13 cellular contexts compared by ENCODE assay signal in the genomic region with DNA sequence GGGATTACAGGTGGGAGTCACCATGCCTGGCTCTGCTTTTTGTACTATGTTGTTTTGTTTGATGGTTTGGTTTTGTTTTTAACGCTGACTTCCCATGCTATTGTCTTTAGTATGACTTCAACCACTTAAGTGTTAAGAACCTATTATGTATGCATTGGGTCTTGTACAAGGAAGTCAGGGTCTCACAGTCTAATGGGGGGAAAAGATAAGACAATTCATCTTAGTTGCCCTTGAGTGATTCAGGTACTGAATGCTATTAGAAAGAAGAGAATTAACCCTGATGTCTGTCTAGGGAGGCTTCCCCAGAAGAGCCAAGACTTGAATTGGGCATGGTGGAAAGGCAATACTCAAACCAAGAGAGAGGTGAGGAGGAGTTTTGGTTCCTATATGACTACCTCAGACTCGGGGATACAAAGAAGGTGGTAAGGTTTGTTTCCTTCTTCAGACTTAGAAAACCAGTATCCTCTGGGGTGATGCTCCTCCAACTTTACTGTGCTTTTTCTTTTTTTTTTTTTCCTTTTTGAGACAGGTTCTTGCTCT.
A peak's percentile ranks its signal among the peaks of the same experiment; 100 is the strongest.
DNase-seq lines count a peak whose midpoint lies in the region; ATAC-seq lines count a peak whose summit lies in the region.
"Had no signal": no experiment of that assay in that cellular context is flagged by ENCODE, and none has a peak within 500 bp of the region (broad histone marks: within the 10 kb centered on the region; RNA-seq: fewer than 3 reads in every experiment).

No MANE protein-coding gene starts in this region.

- H3K27ac ChIP-seq in BLaER1 treated with 17β-estradiol and CSF1 and Interleukin-3, amounts not matched to agents 10 nM and 100 nM, result no peak overlapping the region

- peaks cover 22% of the 10 kb centered on the region for H3K36me3 Mint-ChIP-seq in T-helper 1 cell treated with Interleukin-12 subunit alpha and Interleukin-12 subunit beta and Interleukin-4 antibody, amounts not matched to agents 30 μg/mL and 1 μg/mL, for 36 hours (ENCODE audit: low read depth)

- H3K4me2 ChIP-seq in BLaER1 treated with 17β-estradiol and CSF1 and Interleukin-3, amounts not matched to agents 10 nM and 100 nM, result peak overlapping the region in 8 of 11 experiments; percentile 80 to 94 (median 90); a peak in 15 of 22 replicates

- H3K4me1 ChIP-seq in BLaER1 treated with 17β-estradiol and CSF1 and Interleukin-3, amounts not matched to agents 10 nM and 100 nM, result peaks cover 60 to 73% (median 67%) of the 10 kb centered on the region in 10 experiments

- peaks cover 0 to 13% (median 11%) of the 10 kb centered on the region in 11 experiments; a peak in 15 of 22 replicates for H3K9me3 ChIP-seq in BLaER1 treated with 17β-estradiol and CSF1 and Interleukin-3, amounts not matched to agents 10 nM and 100 nM (replicated peaks in 1 of 11)
- H3K9me3 ChIP-seq: left lung, spleen had no signal

- H3K4me3 Mint-ChIP-seq in T-helper 1 cell treated with Interleukin-12 subunit alpha and Interleukin-12 subunit beta and Interleukin-4 antibody, amounts not matched to agents 30 μg/mL and 1 μg/mL, for 36 hours, result peak overlapping the region; percentile 74

- H3K27me3 Mint-ChIP-seq in T-helper 1 cell treated with Interleukin-12 subunit alpha and Interleukin-12 subunit beta and Interleukin-4 antibody, amounts not matched to agents 30 μg/mL and 1 μg/mL, for 36 hours (ENCODE audit: low read depth), result no peaks in the 10 kb centered on the region

- ATAC-seq in GM18870 (IDR thresholded peaks at IDR 0.05; ENCODE audit: unreplicated experiment), result peak; percentile 76
- peak; percentile 77 for ATAC-seq in HG02759 (IDR thresholded peaks at IDR 0.05; ENCODE audit: unreplicated experiment)

- no peak for DNase-seq in T1000 (lab: John Stamatoyannopoulos, UW)
- DNase-seq in NCI-H146 treated with DMSO at 0.1 percent for 48 hours (lab: John Stamatoyannopoulos, UW; ENCODE audit: unreplicated experiment), result no peak
- DNase-seq in NCI-H187 (lab: John Stamatoyannopoulos, UW), result no peak
- DNase-seq in MV-4-11 (lab: John Stamatoyannopoulos, UW), result no peak
- DNase-seq: activated CD4-positive, alpha-beta T cell treated with anti-CD3 and anti-CD28 coated beads, Interleukin-2, amount 50 U/mL, for 4 hours; Calu3; left lung; NCI-H69; spleen had no signal

- H3K9ac ChIP-seq in BLaER1 treated with 17β-estradiol and CSF1 and Interleukin-3, amounts not matched to agents 10 nM and 100 nM, result no peak overlapping the region

- no peaks in the 10 kb centered on the region for H3K9me3 Mint-ChIP-seq in T-helper 1 cell treated with Interleukin-12 subunit alpha and Interleukin-12 subunit beta and Interleukin-4 antibody, amounts not matched to agents 30 μg/mL and 1 μg/mL, for 36 hours

- H3K4me3 ChIP-seq in BLaER1 treated with 17β-estradiol and CSF1 and Interleukin-3, amounts not matched to agents 10 nM and 100 nM, result no peak overlapping the region
- H3K4me3 ChIP-seq: left lung, spleen had no signal

- H3K27me3 ChIP-seq in BLaER1 treated with 17β-estradiol and CSF1 and Interleukin-3, amounts not matched to agents 10 nM and 100 nM, result no peaks in the 10 kb centered on the region
- H3K27me3 ChIP-seq: left lung, spleen had no signal

- H4K20me1 ChIP-seq in BLaER1 treated with 17β-estradiol and CSF1 and Interleukin-3, amounts not matched to agents 10 nM and 100 nM, result peaks cover 30 to 100% (median 58%) of the 10 kb centered on the region in 11 experiments; a peak in 21 of 22 replicates

- peak overlapping the region; percentile 89 for H3K27ac Mint-ChIP-seq in T-helper 1 cell treated with Interleukin-12 subunit alpha and Interleukin-12 subunit beta and Interleukin-4 antibody, amounts not matched to agents 30 μg/mL and 1 μg/mL, for 36 hours

- peaks cover 5 to 41% (median 22%) of the 10 kb centered on the region in 11 experiments; a peak in 19 of 22 replicates for H3K36me3 ChIP-seq in BLaER1 treated with 17β-estradiol and CSF1 and Interleukin-3, amounts not matched to agents 10 nM and 100 nM
- H3K36me3 ChIP-seq: left lung had no signal

- peaks cover 69% of the 10 kb centered on the region for H3K4me1 Mint-ChIP-seq in T-helper 1 cell treated with Interleukin-12 subunit alpha and Interleukin-12 subunit beta and Interleukin-4 antibody, amounts not matched to agents 30 μg/mL and 1 μg/mL, for 36 hours (ENCODE audit: low read depth)
